ENCODE assay signal across 21 cellular contexts in genomic region chr6:33731751-33732282, GRCh38. TPM values are rescaled to one million over a fixed set of nuclear protein-coding genes. Genes with fewer than 3 reads are reported as not detected.
DNase-seq lines count a peak whose midpoint lies in the region; ATAC-seq and TF ChIP-seq lines count a peak whose summit lies in the region.
"Had no signal": no experiment of that assay in that cellular context is flagged by ENCODE, and none has a peak within 500 bp of the region (broad histone marks: within the 10 kb centered on the region; RNA-seq: fewer than 3 reads in every experiment).

No MANE protein-coding gene starts in this region.

- TF ChIP-seq CTCF in mucosa of descending colon (IDR thresholded peaks at IDR 0.05), result no peak
- TF ChIP-seq CTCF in gastroesophageal sphincter (IDR thresholded peaks at IDR 0.05), result no peak

- TF ChIP-seq EP300 in gastroesophageal sphincter (IDR thresholded peaks at IDR 0.05), result no peak

- no peaks in the 10 kb centered on the region for H3K4me1 ChIP-seq in mucosa of descending colon (ENCODE audit: low read depth)
- H3K4me1 ChIP-seq in gastroesophageal sphincter, result no peaks in the 10 kb centered on the region

- TF ChIP-seq POLR2A in gastroesophageal sphincter (IDR thresholded peaks at IDR 0.05), result no peak

- H3K4me3 ChIP-seq in mucosa of descending colon (no peak overlapping the region), H7 (ENCODE audit: insufficient read depth, low read depth, low read length) (no peak overlapping the region), gastroesophageal sphincter (no peak overlapping the region)
- H3K4me3 ChIP-seq: GM23338 had no signal

- H3K27me3 ChIP-seq in H7 (ENCODE audit: control insufficient read depth, insufficient read depth, low read length) (peaks cover 2% of the 10 kb centered on the region; the same call in 1 of the 2 replicates), gastroesophageal sphincter (no peaks in the 10 kb centered on the region)

- WGBS in gastroesophageal sphincter (ENCODE audit: low coverage in 1 of 2), 2 donors, result 90 to 91% methylated on average over 4 to 5 of the region's 9 CpGs

- DNase-seq in NCI-H2196 (lab: John Stamatoyannopoulos, UW; ENCODE audit: unreplicated experiment) (peak; percentile 47), Right ventricle myocardium superior (no peak), mucosa of descending colon (no peak), substantia nigra (lab: John Stamatoyannopoulos, UW) (peak in 1 of 49 donors; percentile 7), H7 (no peak), GOT3 (lab: John Stamatoyannopoulos, UW) (no peak)
- DNase-seq: activated CD8-positive, alpha-beta T cell treated with anti-CD3 and anti-CD28 coated beads, Interleukin-2, amount 10 ng/mL, durations not matched to agents 7 days and 5 days; activated T-cell treated with anti-CD3 and anti-CD28 coated beads, Interleukin-2, amount 50 U/mL, for 4 hours; COR-L47; head of caudate nucleus; immature natural killer cell; Karpas-422; NCI-H1417 treated with DMSO at 0.1 percent for 48 hours; NCI-H2171; NCI-H69; T-helper 9 cell had no signal

- H3K36me3 ChIP-seq in mucosa of descending colon (ENCODE audit: low read depth) (no peaks in the 10 kb centered on the region), H7 (replicated peaks; ENCODE audit: control insufficient read depth, insufficient read depth, low read length) (no peaks in the 10 kb centered on the region), gastroesophageal sphincter (no peaks in the 10 kb centered on the region)

- H3K9me3 ChIP-seq in mucosa of descending colon, result no peaks in the 10 kb centered on the region
- H3K9me3 ChIP-seq in gastroesophageal sphincter, result no peaks in the 10 kb centered on the region

- peak; percentile 11 for ATAC-seq in Right ventricle myocardium superior (ENCODE audit: poor library complexity)
- ATAC-seq in mucosa of descending colon, result peak; percentile 40
- no peak for ATAC-seq in gastroesophageal sphincter
- ATAC-seq: activated CD4-positive, CD25-positive, alpha-beta regulatory T cell treated with anti-CD3 and anti-CD28 coated beads, Interleukin-2, amount 50 U/mL, for 24 hours; activated CD8-positive, alpha-beta T cell treated with anti-CD3 and anti-CD28 coated beads, Interleukin-2, amount 10 ng/mL, durations not matched to agents 7 days and 5 days; activated T-cell treated with anti-CD3 and anti-CD28 coated beads, Interleukin-2, amount 50 U/mL, for 4 hours; GM23338 had no signal

- intact Hi-C loops in Right ventricle myocardium superior (cut with DNase I) (no loop called here), mucosa of descending colon (cut with DNase I, micrococcal nuclease) (no loop called here)

- H3K27ac ChIP-seq in substantia nigra (ENCODE audit: low read depth, low read length, poor library complexity, severe bottlenecking) (peak overlapping the region; percentile 59), gastroesophageal sphincter (peak overlapping the region in 1 of 4 donors; percentile 19)

RNA-seq across cellular contexts. Expression of gene IP6K3, which starts 14.9 kb away (rescaled TPM):
- total RNA-seq in Right ventricle myocardium superior, result 44.2 TPM
- total RNA-seq in mucosa of descending colon, result 1 to 10 TPM in 1 of 3 donors, under 1 TPM in 2; 0.67 to 6.8 (median 0.96) TPM
- total RNA-seq in H7 (2014; rRNA removed; shearing (Covaris generic)), result 0.07 TPM in 1 of 2 replicates, not detected in the other
- 1 to 10 TPM in 3 of 4 donors, under 1 TPM in 1; 0.32 to 5.5 (median 2.8) TPM for total RNA-seq in gastroesophageal sphincter
- total RNA-seq: activated CD8-positive, alpha-beta T cell treated with anti-CD3 and anti-CD28 coated beads, Interleukin-2, amount 10 ng/mL, durations not matched to agents 7 days and 5 days; activated T-cell treated with anti-CD3 and anti-CD28 coated beads, Interleukin-2, amount 50 U/mL, for 4 hours; HT1080; temporal lobe had no signal

RNA-seq across cellular contexts. Expression of gene UQCC2, which starts 20.3 kb away (rescaled TPM):
- total RNA-seq in Right ventricle myocardium superior (208 TPM), mucosa of descending colon (10 to 100 TPM; 41.8 to 48.6 (median 45.7) TPM), gastroesophageal sphincter (10 to 100 TPM; 14.5 to 25.3 (median 17.7) TPM)
- total RNA-seq in H7 (2014; rRNA removed; shearing (Covaris generic)), result 67.1 and 93.6 TPM in 2 replicates

RNA-seq across cellular contexts. Expression of gene LEMD2, which starts 57.1 kb away (rescaled TPM):
- total RNA-seq in Right ventricle myocardium superior (19.1 TPM), mucosa of descending colon (10 to 100 TPM; 57.2 to 73.6 (median 59.6) TPM), gastroesophageal sphincter (10 to 100 TPM; 47.3 to 50.9 (median 49.9) TPM)
- total RNA-seq in H7 (2014; rRNA removed; shearing (Covaris generic)), result 74.6 and 79.6 TPM in 2 replicates
